Comparison of ENCODE assay signal across 8 cellular contexts in the genomic region with DNA sequence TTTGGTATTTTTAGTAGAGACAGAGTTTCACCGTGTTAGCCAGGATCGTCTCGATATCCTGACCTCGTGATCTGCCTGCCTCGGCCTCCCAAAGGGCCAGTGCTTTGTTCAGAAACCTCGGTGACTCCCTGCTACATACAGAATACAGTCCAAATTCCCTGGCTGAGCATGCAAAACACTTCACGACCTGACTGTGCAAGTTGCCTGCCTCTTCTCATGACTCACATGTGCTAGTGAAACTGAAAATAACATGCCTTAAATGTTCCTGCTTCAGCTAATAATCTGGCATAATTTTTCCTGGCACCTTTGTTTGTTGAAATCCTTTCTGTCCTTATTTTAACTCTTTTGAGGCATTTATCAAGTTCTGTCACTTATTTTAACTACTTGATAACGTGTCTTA. TPM values are rescaled to one million over a fixed set of nuclear protein-coding genes. Genes with fewer than 3 reads are reported as not detected.
DNase-seq lines count a peak whose midpoint lies in the region; ATAC-seq and TF ChIP-seq lines count a peak whose summit lies in the region.

No MANE protein-coding gene starts in this region.

- 60% methylated on average over 8 of the region's 8 CpGs for WGBS in right cardiac atrium

- POLR2A ChIA-PET in A673 (lab: Charles Lee; ENCODE audit: low non-redundant PET): interaction anchor here (0.7 kb wide), 1 partner anchor 15 kb away, joined by 4 read pairs; no protein-coding TSS in a partner anchor

- intact Hi-C loops in right cardiac atrium (cut with DNase I) (loop anchor here in 2 of 4 donors (5.0 kb wide), 1 partner anchor 212 kb away; a partner anchor contains a TSS), A673 (cut with micrococcal nuclease; ENCODE audit: unreplicated experiment) (loop anchor here (5.0 kb wide), 1 partner anchor 457 kb away; no protein-coding TSS in a partner anchor)

- no peaks in the 10 kb centered on the region for H3K9me3 Mint-ChIP-seq in stimulated activated naive CD8-positive, alpha-beta T cell treated with anti-CD3 and anti-CD28 coated beads, Interleukin-15, amount 100 ng/mL, for 72 hours

- peaks cover 15% of the 10 kb centered on the region for H3K36me3 ChIP-seq in SK-N-MC (ENCODE audit: insufficient read depth, low read length)
- H3K36me3 ChIP-seq in A673 (ENCODE audit: insufficient read depth, low read length, poor library complexity, severe bottlenecking): peaks cover 6% of the 10 kb centered on the region

- no peak overlapping the region for H3K27ac Mint-ChIP-seq in stimulated activated naive CD8-positive, alpha-beta T cell treated with anti-CD3 and anti-CD28 coated beads, Interleukin-15, amount 100 ng/mL, for 72 hours

- H3K9ac ChIP-seq in SK-N-MC (ENCODE audit: insufficient read length): no peak overlapping the region

- H3K4me1 ChIP-seq in right cardiac atrium (ENCODE audit: control insufficient read depth, insufficient read depth, low read length): no peaks in the 10 kb centered on the region
- H3K4me1 ChIP-seq in A673 (ENCODE audit: insufficient read depth, low read length, poor library complexity, severe bottlenecking): no peaks in the 10 kb centered on the region

- no peak overlapping the region for H3K4me3 ChIP-seq in SK-N-MC
- no peak overlapping the region for H3K4me3 ChIP-seq in right cardiac atrium (ENCODE audit: low read length)
- no peak overlapping the region for H3K4me3 ChIP-seq in A673 (ENCODE audit: low read depth, low read length, poor library complexity, severe bottlenecking)

- H3K4me1 Mint-ChIP-seq in stimulated activated naive CD8-positive, alpha-beta T cell treated with anti-CD3 and anti-CD28 coated beads, Interleukin-15, amount 100 ng/mL, for 72 hours: peaks cover 22% of the 10 kb centered on the region

- no TSS peak for BruUV-seq in A673 (replicated peaks; lab: Mats Ljungman, UMichigan)

- H3K27ac ChIP-seq in SK-N-MC (peak overlapping the region; percentile 36; the same call in 1 of the 2 replicates), right cardiac atrium (ENCODE audit: low read length) (no peak overlapping the region), A673 (ENCODE audit: low read depth, low read length, poor library complexity, severe bottlenecking) (no peak overlapping the region)

- CTCF ChIA-PET in A673 (lab: Charles Lee): interaction anchor here (1.0 to 1.4 kb wide), 2 partner anchors 212 to 227 kb away, joined by 3 to 6 read pairs; a partner anchor contains a TSS

- ATAC-seq in stimulated activated naive CD8-positive, alpha-beta T cell treated with anti-CD3 and anti-CD28 coated beads, Interleukin-15, Interleukin-2, amounts not matched to agents 100 U/mL and 50 U/mL, for 24 hours: no peak
- ATAC-seq in stimulated activated naive CD8-positive, alpha-beta T cell treated with anti-CD3 and anti-CD28 coated beads, Interleukin-15, amount 100 ng/mL, for 72 hours: no peak
- ATAC-seq in right cardiac atrium (peak; percentile 37), GM21737 (IDR thresholded peaks at IDR 0.05; ENCODE audit: unreplicated experiment) (no peak)

- no peaks in the 10 kb centered on the region for H3K27me3 Mint-ChIP-seq in stimulated activated naive CD8-positive, alpha-beta T cell treated with anti-CD3 and anti-CD28 coated beads, Interleukin-15, amount 100 ng/mL, for 72 hours

- H3K9me3 ChIP-seq in SK-N-MC (ENCODE audit: low read depth, low read length) (no peaks in the 10 kb centered on the region), right cardiac atrium (ENCODE audit: control insufficient read depth, low read length) (no peaks in the 10 kb centered on the region), A673 (ENCODE audit: low read depth, low read length, poor library complexity, severe bottlenecking) (no peaks in the 10 kb centered on the region)

- DNase-seq in stimulated activated naive CD8-positive, alpha-beta T cell treated with anti-CD3 and anti-CD28 coated beads, Interleukin-15, Interleukin-2, amounts not matched to agents 100 U/mL and 50 U/mL, for 24 hours: peak; percentile 19
- DNase-seq in stimulated activated naive CD8-positive, alpha-beta T cell treated with anti-CD3 and anti-CD28 coated beads, Interleukin-15, amount 100 ng/mL, for 72 hours: no peak
- DNase-seq in SK-N-MC (ENCODE audit: low read depth, low spot score) (no peak), right cardiac atrium (no peak), A673 (ENCODE audit: low spot score) (no peak), NOMO-1 treated with dmso at 0.1 percent for 144 hours (lab: John Stamatoyannopoulos, UW; ENCODE audit: unreplicated experiment) (no peak), NCI-H1048 (lab: John Stamatoyannopoulos, UW) (no peak)

- no peak overlapping the region for H3K4me3 Mint-ChIP-seq in stimulated activated naive CD8-positive, alpha-beta T cell treated with anti-CD3 and anti-CD28 coated beads, Interleukin-15, amount 100 ng/mL, for 72 hours

- H3K27me3 ChIP-seq in right cardiac atrium (ENCODE audit: control insufficient read depth, insufficient read depth) (no peaks in the 10 kb centered on the region), A673 (replicated peaks; ENCODE audit: insufficient read depth, low read depth, low read length, poor library complexity) (no peaks in the 10 kb centered on the region)

- no peak for TF ChIP-seq CTCF in A673 (conservative IDR thresholded peaks at IDR 0.05; ENCODE audit: low read depth, low read length)

RNA-seq across cellular contexts. Expression of a gene that starts 8.2 kb away (rescaled TPM):
- total RNA-seq in right cardiac atrium (10 to 100 TPM; 14.8 to 23.6 (median 19.3) TPM), A673 (2021) (18.4 and 20.4 TPM in 2 replicates)
- 19.9 TPM for polyA plus RNA-seq in right cardiac atrium

RNA-seq across cellular contexts. Expression of a gene that starts 8.2 kb away (rescaled TPM):
- total RNA-seq in right cardiac atrium: 1 to 10 TPM; 5.2 to 9.4 (median 7.7) TPM
- polyA plus RNA-seq in right cardiac atrium: 4.4 TPM
- 17.4 and 22.9 TPM in 2 replicates for total RNA-seq in A673 (2021)

Comparison
In these comparisons a context has a peak if more than half of its experiments do, and no peak if none do; other contexts are left out.
1. ATAC-seq: peak in right cardiac atrium (2 of 2); none in stimulated activated naive CD8-positive, alpha-beta T cell treated with anti-CD3 and anti-CD28 coated beads, Interleukin-15, Interleukin-2, amounts not matched to agents 100 U/mL and 50 U/mL, for 24 hours (single experiment), stimulated activated naive CD8-positive, alpha-beta T cell treated with anti-CD3 and anti-CD28 coated beads, Interleukin-15, amount 100 ng/mL, for 72 hours (single experiment) and GM21737 (single experiment).